In genomic region chr1:171226757-171227370, GRCh38 we compare ENCODE assay signal across 8 cellular contexts. TPM values are rescaled to one million over a fixed set of nuclear protein-coding genes. Genes with fewer than 3 reads are reported as not detected.
DNase-seq lines count a peak whose midpoint lies in the region; ATAC-seq and TF ChIP-seq lines count a peak whose summit lies in the region.

No MANE protein-coding gene starts in this region.

- no peak overlapping the region for H3K4me3 ChIP-seq in gastroesophageal sphincter
- no peak overlapping the region for H3K4me3 ChIP-seq in psoas muscle

- no peak overlapping the region for H3K27ac ChIP-seq in gastroesophageal sphincter
- no peak overlapping the region for H3K27ac ChIP-seq in psoas muscle

- POLR2A ChIA-PET in WTC11 (lab: Charles Lee), result interaction anchor here (0.5 kb wide), 1 partner anchor 538 kb away, joined by 3 read pairs; no protein-coding TSS in a partner anchor

- intact Hi-C loops in psoas muscle (cut with DNase I), result loop anchor here in 1 of 2 donors (1.0 to 2.0 kb wide), 2 partner anchors 146 to 258 kb away; no protein-coding TSS in a partner anchor

- H3K36me3 Mint-ChIP-seq in WTC11, result no peaks in the 10 kb centered on the region

- TF ChIP-seq POLR2A in gastroesophageal sphincter (IDR thresholded peaks at IDR 0.05), result no peak

- no peak for TF ChIP-seq EP300 in gastroesophageal sphincter (IDR thresholded peaks at IDR 0.05)

- H3K9me3 Mint-ChIP-seq in WTC11, result peaks cover 4% of the 10 kb centered on the region

- WGBS in gastroesophageal sphincter (ENCODE audit: low coverage in 1 of 2), 2 donors, result 57 to 62% methylated on average over 1 of the region's 1 CpG
- 65 to 77% (median 73%) methylated on average over 1 of the region's 1 CpG for WGBS in psoas muscle, 3 donors

- H3K27me3 ChIP-seq in gastroesophageal sphincter (no peaks in the 10 kb centered on the region), psoas muscle (ENCODE audit: insufficient read depth in 3 of 3, low read length in 2 of 3) (no peaks in the 10 kb centered on the region)

- TF ChIP-seq CTCF in WTC11 (IDR thresholded peaks at IDR 0.05) (peak; percentile 60), gastroesophageal sphincter (IDR thresholded peaks at IDR 0.05) (peak; percentile 62 to 88 (median 86)), psoas muscle (IDR thresholded peaks at IDR 0.05) (peak; percentile 63)

- peaks cover 6 to 23% (median 10%) of the 10 kb centered on the region in 3 donors for H3K4me1 ChIP-seq in gastroesophageal sphincter
- no peaks in the 10 kb centered on the region for H3K4me1 ChIP-seq in psoas muscle

- CTCF ChIA-PET in WTC11 (lab: Charles Lee), result interaction anchor here (0.5 to 4.3 kb wide), 38 partner anchors 12 to 299 kb away, joined by 3 to 59 read pairs (median 4); partner anchors contain the start of genes FMO2, FMO3 and FMO4

- H3K9me3 ChIP-seq in gastroesophageal sphincter, result no peaks in the 10 kb centered on the region
- no peaks in the 10 kb centered on the region for H3K9me3 ChIP-seq in psoas muscle

- peak; percentile 96 for ATAC-seq in GM19351 (IDR thresholded peaks at IDR 0.05; ENCODE audit: unreplicated experiment)
- peak; percentile 92 for ATAC-seq in HG03354 (IDR thresholded peaks at IDR 0.05; ENCODE audit: poor library complexity, severe bottlenecking, unreplicated experiment)
- ATAC-seq in WTC11, result peak; percentile 87
- ATAC-seq in gastroesophageal sphincter, result peak; percentile 64
- ATAC-seq in psoas muscle, result peak in 2 of 4 donors; percentile 42 to 55

- peak; percentile 77 for DNase-seq in DMS53 treated with DMSO at 0.1 percent for 48 hours (lab: John Stamatoyannopoulos, UW; ENCODE audit: unreplicated experiment)
- peak; percentile 46 for DNase-seq in NCI-H226
- peak; percentile 53 for DNase-seq in WTC11 (ENCODE audit: low spot score)
- DNase-seq in psoas muscle, result no peak
- DNase-seq in stimulated activated CD8-positive, alpha-beta memory T cell treated with anti-CD3 and anti-CD28 coated beads, Interleukin-4, amount 100 ng/mL, for 48 hours, result no peak

- peaks cover 32% of the 10 kb centered on the region for H3K4me1 Mint-ChIP-seq in WTC11

- no peak overlapping the region for H3K27ac Mint-ChIP-seq in WTC11

- H3K36me3 ChIP-seq in gastroesophageal sphincter (no peaks in the 10 kb centered on the region), psoas muscle (ENCODE audit: insufficient read depth in 1 of 2, low read depth in 1 of 2) (no peaks in the 10 kb centered on the region)

- no peak overlapping the region for H3K4me3 Mint-ChIP-seq in WTC11

- H3K27me3 Mint-ChIP-seq in WTC11 (ENCODE audit: low read depth), result no peaks in the 10 kb centered on the region

TF ChIP-seq in WTC11, 78 proteins besides CTCF, POLR2A, EP300 and RAD21:
- no peak for TF ChIP-seq SOX15 (CRISPR knock-in tag; IDR thresholded peaks at IDR 0.05)
- TF ChIP-seq RORB (CRISPR knock-in tag; IDR thresholded peaks at IDR 0.05), result no peak
- no peak for TF ChIP-seq ZNF138 (CRISPR knock-in tag; conservative IDR thresholded peaks at IDR 0.05)
- no peak for TF ChIP-seq GABPB1 (CRISPR knock-in tag; IDR thresholded peaks at IDR 0.05)

RNA-seq across cellular contexts. Expression of gene FMO1, which starts 21.4 kb away (rescaled TPM):
- total RNA-seq in WTC11 (2021) (0.30 TPM in 1 of 3 replicates, not detected in the others), gastroesophageal sphincter (under 1 TPM in 2 of 4 donors, not detected in 2; 0.12 to 0.81 TPM), psoas muscle (under 1 TPM in 2 of 4 donors, not detected in 2; 0.30 TPM)
- under 1 TPM in 2 of 3 donors, not detected in 1; 0.03 to 0.19 TPM for polyA plus RNA-seq in psoas muscle

RNA-seq across cellular contexts. Expression of gene FMO2, which starts 41.8 kb away (rescaled TPM):
- 0.16 to 0.23 TPM in 2 of 3 replicates, not detected in the other for total RNA-seq in WTC11 (2021)
- 10 to 100 TPM; 33.9 to 74.1 (median 35.9) TPM for total RNA-seq in gastroesophageal sphincter
- 10 to 100 TPM; 16.3 to 54.1 (median 17.8) TPM for total RNA-seq in psoas muscle
- 10 to 100 TPM in 1 of 3 donors, 1 to 10 TPM in 2; 6.9 to 17.2 (median 9.4) TPM for polyA plus RNA-seq in psoas muscle

Comparison
In these comparisons a context has a peak if more than half of its experiments do, and no peak if none do; other contexts are left out.
1. DNase-seq: peak in DMS53 treated with DMSO at 0.1 percent for 48 hours (single experiment), NCI-H226 (single experiment) and WTC11 (single experiment); none in psoas muscle (0 of 2) and stimulated activated CD8-positive, alpha-beta memory T cell treated with anti-CD3 and anti-CD28 coated beads, Interleukin-4, amount 100 ng/mL, for 48 hours (single experiment).
2. RNA of gene FMO2, which starts 41.8 kb away (total RNA-seq): 33.9 to 74.1 TPM in gastroesophageal sphincter and 16.3 to 54.1 TPM in psoas muscle; 0.16 to 0.23 TPM in WTC11; every median in the first group is over 10 times any median in the second.
3. Peak in every context shown above with its lines, with median percentiles within 50 percentile points of each other: CTCF ChIP-seq.